ENCODE assay signal across 18 cellular contexts in genomic region chr2:200456567-200456966, GRCh38. TPM values are rescaled to one million over a fixed set of nuclear protein-coding genes. Genes with fewer than 3 reads are reported as not detected.
A peak's percentile ranks its signal among the peaks of the same experiment; 100 is the strongest.
DNase-seq lines count a peak whose midpoint lies in the region; ATAC-seq and TF ChIP-seq lines count a peak whose summit lies in the region.
"Had no signal": no experiment of that assay in that cellular context is flagged by ENCODE, and none has a peak within 500 bp of the region (broad histone marks: within the 10 kb centered on the region; RNA-seq: fewer than 3 reads in every experiment).

No MANE protein-coding gene starts in this region.

- peaks cover 12% of the 10 kb centered on the region for H4K20me1 ChIP-seq in IMR-90 (ENCODE audit: insufficient read depth, low read length)

- peak overlapping the region in 2 of 3 donors; percentile 29 to 89 for H3K27ac Mint-ChIP-seq in CD4-positive, CD25-positive, alpha-beta regulatory T cell
- H3K27ac Mint-ChIP-seq in nephron, result peak overlapping the region in 2 of 3 experiments; percentile 9 to 16
- H3K27ac Mint-ChIP-seq: activated naive CD8-positive, alpha-beta T cell had no signal

- TF ChIP-seq CTCF in IMR-90 (conservative IDR thresholded peaks at IDR 0.05; ENCODE audit: low read depth, low read length), result no peak
- no peak for TF ChIP-seq CTCF in nephron (IDR thresholded peaks at IDR 0.05; ENCODE audit: unreplicated experiment in 3 of 3)
- TF ChIP-seq CTCF in lower lobe of right lung (IDR thresholded peaks at IDR 0.05), result no peak

- peaks cover 19% of the 10 kb centered on the region for H3K4me1 ChIP-seq in CD4-positive, CD25-positive, alpha-beta regulatory T cell (ENCODE audit: control insufficient read depth, insufficient read depth, low read length, poor library complexity, severe bottlenecking)
- peaks cover 10% of the 10 kb centered on the region for H3K4me1 ChIP-seq in IMR-90 (ENCODE audit: control insufficient read depth, insufficient read depth, low read length)
- H3K4me1 ChIP-seq in lower lobe of right lung, result peaks cover 13% of the 10 kb centered on the region

- peaks cover 12 to 51% of the 10 kb centered on the region in 2 experiments for H3K79me1 ChIP-seq in IMR-90 (ENCODE audit: low read depth in 1 of 2, low read length in 2 of 2)

- no peak overlapping the region for H3K9ac ChIP-seq in IMR-90 (ENCODE audit: low read depth, low read length)
- H3K9ac ChIP-seq: KMS-11 had no signal

- CTCF ChIA-PET in IMR-90 (lab: Yijun Ruan, JAX), result interaction anchor here (1.2 kb wide), 1 partner anchor 9 kb away, joined by 3 read pairs; no protein-coding TSS in a partner anchor

- no peak overlapping the region for H2AFZ ChIP-seq in IMR-90 (replicated peaks; ENCODE audit: low read length, poor library complexity)

- H3K4me1 Mint-ChIP-seq in CD4-positive, CD25-positive, alpha-beta regulatory T cell, result peaks cover 20 to 32% (median 29%) of the 10 kb centered on the region in 4 donors
- peaks cover 6% of the 10 kb centered on the region for H3K4me1 Mint-ChIP-seq in nephron

- BruUV-seq in IMR-90 (replicated peaks; lab: Mats Ljungman, UMichigan), result no TSS peak

- H3K14ac ChIP-seq in IMR-90 (replicated peaks; ENCODE audit: low read depth, low read length), result no peak overlapping the region

- H2BK5ac ChIP-seq in IMR-90 (ENCODE audit: low read depth, low read length, poor library complexity, severe bottlenecking), result peak overlapping the region; percentile 47

- 0 out of 2 replicates have a peak overlapping the region, but pooled peaks have one; percentile 16 for H4K91ac ChIP-seq in IMR-90 (ENCODE audit: insufficient read depth, low read depth, low read length)

- POLR2A ChIA-PET in IMR-90 (lab: Charles Lee; ENCODE audit: unreplicated experiment), result no interaction called here

- H3K9me3 Mint-ChIP-seq in CD4-positive, CD25-positive, alpha-beta regulatory T cell, result no peaks in the 10 kb centered on the region
- H3K9me3 Mint-ChIP-seq in nephron, result no peaks in the 10 kb centered on the region
- H3K9me3 Mint-ChIP-seq: neural crest cell had no signal

- no peak overlapping the region for H3K4me2 ChIP-seq in IMR-90 (ENCODE audit: low read depth, low read length)
- H3K4me2 ChIP-seq: KMS-11 had no signal

- H3K56ac ChIP-seq in IMR-90 (ENCODE audit: extremely low read depth, insufficient read depth, low read length), result no peak overlapping the region

- H3K18ac ChIP-seq in IMR-90 (ENCODE audit: low read depth, low read length), result no peak overlapping the region

- in situ Hi-C loops in IMR-90 (cut with MboI; ENCODE audit: low sequenced_read_pairs), result no loop called here

- H2AK9ac ChIP-seq in IMR-90 (replicated peaks; ENCODE audit: low read depth, low read length, poor library complexity), result no peak overlapping the region

- no peak for TF ChIP-seq RAD21 in IMR-90 (IDR thresholded peaks at IDR 0.05; ENCODE audit: low read length)

- no peak overlapping the region for H3K23ac ChIP-seq in IMR-90 (ENCODE audit: low read depth, low read length)

- H4K8ac ChIP-seq in IMR-90 (ENCODE audit: low read depth in 2 of 2, low read length in 2 of 2), result no peak overlapping the region

- WGBS in IMR-90 (ENCODE audit: extremely low coverage in 2 of 2, insufficient read length in 1 of 2), 2 experiments, result no CpG with 5 or more reads among the region's 2 CpGs

- TF ChIP-seq POLR2A in IMR-90 (IDR thresholded peaks at IDR 0.05; ENCODE audit: low read depth, low read length), result no peak

- H3K9me1 ChIP-seq in IMR-90 (ENCODE audit: insufficient read depth, low read length), result peaks cover 19% of the 10 kb centered on the region

- H3K27me3 ChIP-seq in CD4-positive, CD25-positive, alpha-beta regulatory T cell (ENCODE audit: control insufficient read depth, insufficient read depth, low read length), result no peaks in the 10 kb centered on the region
- H3K27me3 ChIP-seq in IMR-90 (ENCODE audit: control insufficient read depth, insufficient read depth, low read length), result no peaks in the 10 kb centered on the region
- no peaks in the 10 kb centered on the region for H3K27me3 ChIP-seq in lower lobe of right lung (ENCODE audit: low read depth)

- H3K9me3 ChIP-seq in CD4-positive, CD25-positive, alpha-beta regulatory T cell (ENCODE audit: control insufficient read depth in 2 of 2, low read length in 2 of 2), result no peaks in the 10 kb centered on the region
- H3K9me3 ChIP-seq in IMR-90 (ENCODE audit: control insufficient read depth, insufficient read depth, low read length), result no peaks in the 10 kb centered on the region
- H3K9me3 ChIP-seq in lower lobe of right lung, result no peaks in the 10 kb centered on the region
- H3K9me3 ChIP-seq: thoracic aorta had no signal

- intact Hi-C loops in IMR-90 (cut with micrococcal nuclease) (no loop called here), lower lobe of right lung (cut with DNase I) (no loop called here)

- no peak overlapping the region; the same call in 1 of the 2 replicates for H4K5ac ChIP-seq in IMR-90 (ENCODE audit: low read depth, low read length)

- ATAC-seq in CD4-positive, CD25-positive, alpha-beta regulatory T cell (ENCODE audit: low read depth in 2 of 2), result no peak
- ATAC-seq in IMR-90 (ENCODE audit: low read depth) (no peak), HG03135 (IDR thresholded peaks at IDR 0.05; ENCODE audit: unreplicated experiment) (no peak), lower lobe of right lung (no peak)

- no peaks in the 10 kb centered on the region for H3K27me3 Mint-ChIP-seq in CD4-positive, CD25-positive, alpha-beta regulatory T cell
- H3K27me3 Mint-ChIP-seq in nephron (ENCODE audit: low read depth), result no peaks in the 10 kb centered on the region
- H3K27me3 Mint-ChIP-seq: activated naive CD8-positive, alpha-beta T cell had no signal

- peaks cover 6% of the 10 kb centered on the region for H3K36me3 Mint-ChIP-seq in CD4-positive, CD25-positive, alpha-beta regulatory T cell
- H3K36me3 Mint-ChIP-seq in nephron (ENCODE audit: low read depth), result peaks cover 41% of the 10 kb centered on the region
- H3K36me3 Mint-ChIP-seq: activated naive CD8-positive, alpha-beta T cell had no signal

- H3K4me3 ChIP-seq in CD4-positive, CD25-positive, alpha-beta regulatory T cell (ENCODE audit: low read depth, low read length), result no peak overlapping the region
- H3K4me3 ChIP-seq in IMR-90 (ENCODE audit: insufficient read depth, low read depth, low read length) (no peak overlapping the region), lower lobe of right lung (no peak overlapping the region)
- H3K4me3 ChIP-seq: thoracic aorta had no signal

- no peak overlapping the region for H3K4me3 Mint-ChIP-seq in CD4-positive, CD25-positive, alpha-beta regulatory T cell
- no peak overlapping the region for H3K4me3 Mint-ChIP-seq in nephron
- H3K4me3 Mint-ChIP-seq: activated naive CD8-positive, alpha-beta T cell; neural crest cell had no signal

- H3K4ac ChIP-seq in IMR-90 (ENCODE audit: low read depth, low read length), result no peak overlapping the region

- H2BK20ac ChIP-seq in IMR-90 (ENCODE audit: low read depth, low read length), result no peak overlapping the region

- H2BK120ac ChIP-seq in IMR-90 (ENCODE audit: low read depth, low read length), result no peak overlapping the region

- dilution Hi-C loops in IMR-90 (cut with HindIII; ENCODE audit: low sequenced_read_pairs, unreplicated experiment), result no loop called here

- no peak overlapping the region for H2BK15ac ChIP-seq in IMR-90 (ENCODE audit: low read depth, low read length)

- H3K27ac ChIP-seq in CD4-positive, CD25-positive, alpha-beta regulatory T cell (ENCODE audit: insufficient read depth, low read length, poor library complexity, severe bottlenecking), result no peak overlapping the region
- H3K27ac ChIP-seq in IMR-90 (ENCODE audit: insufficient read depth, low read length) (no peak overlapping the region), caudate nucleus (ENCODE audit: low read depth, low read length) (peak overlapping the region; percentile 9), lower lobe of right lung (no peak overlapping the region)
- H3K27ac ChIP-seq: epithelial cell of prostate, KMS-11, thoracic aorta had no signal

- no peaks in the 10 kb centered on the region for H3K36me3 ChIP-seq in CD4-positive, CD25-positive, alpha-beta regulatory T cell (ENCODE audit: control insufficient read depth, insufficient read depth, low read length)
- H3K36me3 ChIP-seq in IMR-90 (ENCODE audit: control insufficient read depth, insufficient read depth, low read length) (peaks cover 20% of the 10 kb centered on the region), lower lobe of right lung (peaks cover 11% of the 10 kb centered on the region)

- no peak for DNase-seq in CD4-positive, CD25-positive, alpha-beta regulatory T cell
- no peak for DNase-seq in IMR-90
- DNase-seq in caudate nucleus (lab: John Stamatoyannopoulos, UW), result peak in 2 of 61 donors; percentile 15 to 23
- DNase-seq in lower lobe of right lung, result no peak
- DNase-seq in NCI-H1105 (lab: John Stamatoyannopoulos, UW), result no peak
- DNase-seq: foreskin fibroblast; hippocampal formation; islet precursor cell; NCI-H2029 treated with DMSO at 0.1 percent for 48 hours; SHP77 treated with DMSO at 0.1 percent for 48 hours; stimulated activated CD4-positive, alpha-beta T cell treated with anti-CD3 and anti-CD28 coated beads, Interleukin-12 subunit alpha, Interleukin-12 subunit beta, amount 100 ng/mL, for 4 hours had no signal

- H2AK5ac ChIP-seq in IMR-90 (ENCODE audit: low read depth, low read length), result no peak overlapping the region

TF ChIP-seq in IMR-90, 13 proteins besides CTCF, POLR2A, EP300 and RAD21 (continues in another document):
- no peak for TF ChIP-seq MXI1 (IDR thresholded peaks at IDR 0.05; ENCODE audit: borderline replicate concordance, low read depth, low read length)
- TF ChIP-seq NFE2L2 (IDR thresholded peaks at IDR 0.05; ENCODE audit: low read depth, low read length), result no peak
- TF ChIP-seq SMC3 (IDR thresholded peaks at IDR 0.05; ENCODE audit: low read depth, low read length), result no peak
- no peak for TF ChIP-seq MAFK (IDR thresholded peaks at IDR 0.05; ENCODE audit: low read depth, low read length)
- TF ChIP-seq, protein P1, sequence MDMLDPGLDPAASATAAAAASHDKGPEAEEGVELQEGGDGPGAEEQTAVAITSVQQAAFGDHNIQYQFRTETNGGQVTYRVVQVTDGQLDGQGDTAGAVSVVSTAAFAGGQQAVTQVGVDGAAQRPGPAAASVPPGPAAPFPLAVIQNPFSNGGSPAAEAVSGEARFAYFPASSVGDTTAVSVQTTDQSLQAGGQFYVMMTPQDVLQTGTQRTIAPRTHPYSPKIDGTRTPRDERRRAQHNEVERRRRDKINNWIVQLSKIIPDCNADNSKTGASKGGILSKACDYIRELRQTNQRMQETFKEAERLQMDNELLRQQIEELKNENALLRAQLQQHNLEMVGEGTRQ (IDR thresholded peaks at IDR 0.05; ENCODE audit: low read depth, low read length), result no peak
- TF ChIP-seq BHLHE40 (IDR thresholded peaks at IDR 0.05; ENCODE audit: low read depth, low read length), result no peak
- no peak for TF ChIP-seq RFX5 (IDR thresholded peaks at IDR 0.05; ENCODE audit: low read depth, low read length)
- no peak for TF ChIP-seq CHD1 (IDR thresholded peaks at IDR 0.05; ENCODE audit: low read depth, low read length)

RNA-seq across cellular contexts. Expression of gene KCTD18, which starts 53.3 kb away (rescaled TPM):
- 18.2 TPM for total RNA-seq in CD4-positive, CD25-positive, alpha-beta regulatory T cell
- 10 to 100 TPM; 15.4 to 18.9 (median 17.2) TPM for polyA plus RNA-seq in CD4-positive, CD25-positive, alpha-beta regulatory T cell
- total RNA-seq in IMR-90 (2012; rRNA removed) (10.4 and 12.8 TPM in 2 replicates), lower lobe of right lung (14.3 TPM)
- polyA plus RNA-seq in IMR-90 (2012; rRNA removed), result 6.7 and 7.1 TPM in 2 replicates
- polyA plus RNA-seq in IMR-90 (2012; cell fraction: cytosol; rRNA removed), result 3.7 and 4.3 TPM in 2 replicates
- polyA plus RNA-seq in IMR-90 (2012; cell fraction: nucleus; rRNA removed; ENCODE audit: low replicate concordance), result 5.6 and 8.1 TPM in 2 replicates
